ENCODE assay signal across 8 cellular contexts in genomic region chr5:73496984-73497457, GRCh38. TPM values are rescaled to one million over a fixed set of nuclear protein-coding genes. Genes with fewer than 3 reads are reported as not detected.
DNase-seq lines count a peak whose midpoint lies in the region; ATAC-seq and TF ChIP-seq lines count a peak whose summit lies in the region.

No MANE protein-coding gene starts in this region.

- H3K4me3 ChIP-seq in DND-41 (ENCODE audit: low read depth in 1 of 2, low read length in 2 of 2) (peak overlapping the region; percentile 72 to 75), Karpas-422 (ENCODE audit: low read length) (peak overlapping the region; percentile 93), Panc1 (ENCODE audit: low read depth in 2 of 2, low read length in 2 of 2) (peak overlapping the region; percentile 94; a peak in 3 of 4 replicates), ectodermal cell (ENCODE audit: insufficient read depth, low read depth, low read length) (peak overlapping the region; percentile 86), osteoblast (ENCODE audit: insufficient read depth, low read length) (peak overlapping the region; percentile 97)
- no peak overlapping the region for H3K4me3 ChIP-seq in effector memory CD4-positive, alpha-beta T cell (ENCODE audit: insufficient read depth, low read depth, low read length, poor library complexity, severe bottlenecking)

- H3K4me2 ChIP-seq in DND-41 (ENCODE audit: insufficient read depth, low read length) (peak overlapping the region; percentile 72), Karpas-422 (ENCODE audit: low read depth, low read length, poor library complexity, severe bottlenecking) (peak overlapping the region; percentile 88), osteoblast (ENCODE audit: insufficient read depth, low read length) (peak overlapping the region; percentile 93)

- H3K27ac ChIP-seq in DND-41 (ENCODE audit: low read length): peak overlapping the region; percentile 97
- peak overlapping the region; percentile 58; the same call in 1 of the 2 replicates for H3K27ac ChIP-seq in Karpas-422 (ENCODE audit: low read length)
- H3K27ac ChIP-seq in Panc1 (ENCODE audit: low read length): peak overlapping the region; percentile 91
- no peak overlapping the region for H3K27ac ChIP-seq in ectodermal cell (ENCODE audit: insufficient read depth, low read depth, low read length, poor library complexity, severe bottlenecking)
- peak overlapping the region; percentile 97 for H3K27ac ChIP-seq in osteoblast (ENCODE audit: low read depth, low read length)
- no peak overlapping the region for H3K27ac ChIP-seq in effector memory CD4-positive, alpha-beta T cell (ENCODE audit: insufficient read depth, low read length, poor library complexity, severe bottlenecking)

- H3K79me2 ChIP-seq in DND-41 (ENCODE audit: insufficient read depth, low read length) (peaks cover 49% of the 10 kb centered on the region), Karpas-422 (ENCODE audit: low read length) (peaks cover 35% of the 10 kb centered on the region), osteoblast (ENCODE audit: insufficient read depth, low read length) (peaks cover 40% of the 10 kb centered on the region)

- H2AFZ ChIP-seq in DND-41 (ENCODE audit: low read depth, low read length) (peak overlapping the region; percentile 96), Karpas-422 (ENCODE audit: low read length) (no peak overlapping the region), osteoblast (ENCODE audit: low read length) (peak overlapping the region; percentile 100)

- H3K36me3 ChIP-seq in DND-41 (ENCODE audit: insufficient read depth, low read length) (peaks cover 35% of the 10 kb centered on the region), Karpas-422 (ENCODE audit: insufficient read depth, low read length) (peaks cover 19% of the 10 kb centered on the region; the same call in 1 of the 2 replicates), Panc1 (ENCODE audit: control insufficient read depth, insufficient read depth, low read length) (peaks cover 28% of the 10 kb centered on the region), ectodermal cell (ENCODE audit: control insufficient read depth, insufficient read depth, low read length) (peaks cover 5% of the 10 kb centered on the region), osteoblast (ENCODE audit: insufficient read depth, low read length) (peaks cover 22% of the 10 kb centered on the region)
- H3K36me3 ChIP-seq in effector memory CD4-positive, alpha-beta T cell (ENCODE audit: control insufficient read depth, insufficient read depth, low read length): no peaks in the 10 kb centered on the region

- POLR2A ChIA-PET in Panc1 (lab: Charles Lee): no interaction called here

- TF ChIP-seq CTCF in DND-41 (IDR thresholded peaks at IDR 0.05; ENCODE audit: borderline replicate concordance, extremely low read depth, low read length, poor library complexity, severe bottlenecking) (peak; percentile 54), Panc1 (IDR thresholded peaks at IDR 0.05) (peak; percentile 69; the same call in 1 of the 2 replicates), osteoblast (IDR thresholded peaks at IDR 0.05; ENCODE audit: extremely low read depth, low read depth, low read length) (peak; percentile 51)

- no peaks in the 10 kb centered on the region for H3K27me3 ChIP-seq in DND-41 (ENCODE audit: insufficient read depth, low read length, poor library complexity)
- H3K27me3 ChIP-seq in Karpas-422 (ENCODE audit: low read length): no peaks in the 10 kb centered on the region
- no peaks in the 10 kb centered on the region for H3K27me3 ChIP-seq in Panc1 (ENCODE audit: control insufficient read depth, insufficient read depth, low read length)
- no peaks in the 10 kb centered on the region for H3K27me3 ChIP-seq in ectodermal cell (ENCODE audit: control insufficient read depth, insufficient read depth, low read length, poor library complexity, severe bottlenecking)
- no peaks in the 10 kb centered on the region for H3K27me3 ChIP-seq in osteoblast (ENCODE audit: insufficient read depth, low read length)
- no peaks in the 10 kb centered on the region for H3K27me3 ChIP-seq in effector memory CD4-positive, alpha-beta T cell (replicated peaks; ENCODE audit: control insufficient read depth, insufficient read depth, low read length, poor library complexity, severe bottlenecking)

- H4K20me1 ChIP-seq in DND-41 (ENCODE audit: insufficient read depth, low read length) (peaks cover 28% of the 10 kb centered on the region; the same call in 1 of the 2 replicates), Karpas-422 (ENCODE audit: insufficient read depth, low read depth, low read length) (peaks cover 27% of the 10 kb centered on the region), osteoblast (ENCODE audit: insufficient read depth, low read length) (peaks cover 29% of the 10 kb centered on the region)

- no peaks in the 10 kb centered on the region for H3K9me2 ChIP-seq in Karpas-422 (replicated peaks; ENCODE audit: insufficient read depth, low read length)

- peak overlapping the region; percentile 93 for H3K9ac ChIP-seq in DND-41 (ENCODE audit: low read depth, low read length)
- H3K9ac ChIP-seq in Karpas-422 (ENCODE audit: low read length): peak overlapping the region; percentile 97

- in situ Hi-C loops in Panc1 (cut with HindIII; ENCODE audit: low pct_unique_long_range_greater_than_20kb, low sequenced_read_pairs): no loop called here

- DNase-seq in DND-41 (no peak), Karpas-422 (peak; percentile 72), Panc1 (ENCODE audit: low read depth, low spot score) (peak; percentile 88), osteoblast (ENCODE audit: insufficient read length, low spot score, missing footprints) (peak; percentile 88)
- no peak for DNase-seq in effector memory CD4-positive, alpha-beta T cell

- ATAC-seq in DND-41 (ENCODE audit: insufficient read depth, low read depth) (peak; percentile 7; the same call in 1 of the 3 replicates), Panc1 (peak; percentile 28), HG02870 (IDR thresholded peaks at IDR 0.05; ENCODE audit: unreplicated experiment) (no peak), GM21717 (IDR thresholded peaks at IDR 0.05; ENCODE audit: unreplicated experiment) (no peak)

- BruUV-seq in Panc1 (replicated peaks; lab: Mats Ljungman, UMichigan): no TSS peak

- CTCF ChIA-PET in Panc1 (lab: Charles Lee): interaction anchor here (1.2 to 1.5 kb wide), 2 partner anchors 21 to 46 kb away, joined by 3 to 4 read pairs; no protein-coding TSS in a partner anchor

- intact Hi-C loops in Panc1 (cut with micrococcal nuclease; ENCODE audit: unreplicated experiment): no loop called here

- H3K4me1 ChIP-seq in DND-41 (ENCODE audit: insufficient read depth, low read length) (peaks cover 41% of the 10 kb centered on the region), Karpas-422 (ENCODE audit: low read length) (peaks cover 28% of the 10 kb centered on the region), Panc1 (ENCODE audit: control insufficient read depth, insufficient read depth, low read length) (peaks cover 33% of the 10 kb centered on the region), ectodermal cell (ENCODE audit: control insufficient read depth, insufficient read depth, low read length) (peaks cover 14% of the 10 kb centered on the region), osteoblast (ENCODE audit: insufficient read depth, low read length) (peaks cover 28% of the 10 kb centered on the region)
- peaks cover 12% of the 10 kb centered on the region for H3K4me1 ChIP-seq in effector memory CD4-positive, alpha-beta T cell (ENCODE audit: control insufficient read depth, insufficient read depth, low read length, poor library complexity, severe bottlenecking)

- H3K9me3 ChIP-seq in DND-41 (ENCODE audit: insufficient read depth, low read length, severe bottlenecking): no peaks in the 10 kb centered on the region
- H3K9me3 ChIP-seq in Karpas-422 (ENCODE audit: low read length): no peaks in the 10 kb centered on the region
- no peaks in the 10 kb centered on the region for H3K9me3 ChIP-seq in Panc1 (ENCODE audit: control insufficient read depth, insufficient read depth, low read depth, low read length)
- H3K9me3 ChIP-seq in ectodermal cell (ENCODE audit: control insufficient read depth, low read length): no peaks in the 10 kb centered on the region
- H3K9me3 ChIP-seq in osteoblast (ENCODE audit: low read depth, low read length): no peaks in the 10 kb centered on the region
- no peaks in the 10 kb centered on the region for H3K9me3 ChIP-seq in effector memory CD4-positive, alpha-beta T cell (ENCODE audit: control insufficient read depth, low read length)

- 88% methylated on average over 1 of the region's 1 CpG; no CpG with 5 or more reads in 1 of the 2 experiments for WGBS in ectodermal cell, 2 experiments

RNA-seq across cellular contexts. Expression of gene BTF3, which starts 1.2 kb away (rescaled TPM):
- 435 and 600 TPM in 2 replicates for total RNA-seq in Karpas-422 (2014; rRNA removed; shearing (Covaris generic); ENCODE audit: low replicate concordance)
- total RNA-seq in Panc1 (2021; ENCODE audit: unreplicated experiment): 647 TPM
- 644 TPM for polyA plus RNA-seq in Panc1 (2012; ENCODE audit: insufficient read length)
- 890 TPM for polyA plus RNA-seq in ectodermal cell (2013, experiment 1 of 4)
- polyA plus RNA-seq in ectodermal cell (2013, experiment 2 of 4): 845 TPM
- 809 TPM for polyA plus RNA-seq in ectodermal cell (2013, experiment 3 of 4)
- 901 TPM for polyA plus RNA-seq in ectodermal cell (2013, experiment 4 of 4)
- total RNA-seq in osteoblast: 207 and 218 TPM in 2 replicates

RNA-seq across cellular contexts. Expression of gene FOXD1, which starts 48.4 kb away (rescaled TPM):
- total RNA-seq in Karpas-422 (2014; rRNA removed; shearing (Covaris generic); ENCODE audit: low replicate concordance): 0.54 and 0.97 TPM in 2 replicates
- 63.3 TPM for total RNA-seq in Panc1 (2021; ENCODE audit: unreplicated experiment)
- polyA plus RNA-seq in Panc1 (2012; ENCODE audit: insufficient read length): 53.3 TPM
- polyA plus RNA-seq in ectodermal cell (2013, experiment 1 of 4): 0.85 TPM
- polyA plus RNA-seq in ectodermal cell (2013, experiment 2 of 4): 1.00 TPM
- polyA plus RNA-seq in ectodermal cell (2013, experiment 3 of 4): 1.1 TPM
- polyA plus RNA-seq in ectodermal cell (2013, experiment 4 of 4): 1.2 TPM
- total RNA-seq in osteoblast: 12.7 and 17.0 TPM in 2 replicates

Comparison
In these comparisons a context has a peak if more than half of its experiments do, and no peak if none do; other contexts are left out.
1. ATAC-seq: peak in DND-41 (single experiment) and Panc1 (single experiment); none in HG02870 (single experiment) and GM21717 (single experiment).
2. DNase-seq: peak in Karpas-422 (single experiment), Panc1 (single experiment) and osteoblast (single experiment); none in DND-41 (single experiment) and effector memory CD4-positive, alpha-beta T cell (0 of 3).
3. H3K27ac ChIP-seq: peak in DND-41 (single experiment), Karpas-422 (single experiment), Panc1 (single experiment) and osteoblast (single experiment); none in ectodermal cell (single experiment) and effector memory CD4-positive, alpha-beta T cell (single experiment).
4. Peak in every context shown above with its lines, with median percentiles within 50 percentile points of each other: H3K4me2 ChIP-seq and CTCF ChIP-seq.